ENCODE assay signal across 8 cellular contexts in the genomic region with DNA sequence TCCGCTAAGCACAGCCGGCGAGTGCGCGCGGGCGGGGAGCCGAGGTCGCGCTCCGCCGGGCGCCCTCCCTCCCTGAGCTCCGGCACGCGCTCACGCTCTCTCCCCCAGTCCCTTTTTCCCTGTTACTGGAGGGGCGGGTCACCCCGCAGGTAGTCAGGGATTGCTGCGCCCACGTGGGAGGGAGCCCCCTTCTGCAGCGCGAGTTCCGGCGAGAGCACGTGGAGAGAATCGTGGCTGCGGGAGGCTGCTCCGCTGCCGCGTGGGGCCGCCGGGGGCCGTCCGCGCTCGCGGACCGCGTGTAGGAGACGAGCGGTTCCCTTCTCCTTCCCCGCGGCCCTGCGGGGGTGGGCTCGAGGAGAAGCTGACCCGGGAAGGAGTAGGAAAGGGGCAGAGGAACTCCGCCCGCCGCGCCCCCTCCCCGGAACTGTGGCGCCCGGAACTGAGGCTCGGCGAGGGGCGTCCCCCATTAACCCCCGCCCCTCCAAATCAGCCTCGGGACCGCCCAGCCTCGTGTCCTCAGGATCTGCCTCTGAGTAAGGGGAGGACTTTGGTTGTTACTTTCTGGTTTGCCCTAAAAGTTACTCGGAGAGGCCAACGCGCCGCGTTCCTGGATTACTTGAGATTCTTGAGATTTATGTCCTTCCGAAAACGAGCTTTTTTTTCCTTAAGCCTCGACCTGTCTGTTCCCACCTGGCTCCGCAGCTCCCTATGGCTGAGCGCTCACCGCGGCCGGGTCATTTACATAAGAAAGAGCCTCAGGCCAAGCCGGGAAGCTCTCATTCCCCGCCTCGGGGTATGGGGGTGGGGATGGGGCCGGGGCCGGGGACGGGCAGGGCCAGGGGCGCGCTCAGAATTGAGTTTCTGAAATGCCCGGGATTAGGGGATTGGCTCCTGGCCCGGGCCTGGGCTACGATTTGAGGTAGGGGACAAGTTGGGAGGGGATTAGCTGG. TPM values are rescaled to one million over a fixed set of nuclear protein-coding genes. Genes with fewer than 3 reads are reported as not detected.
A peak's percentile ranks its signal among the peaks of the same experiment; 100 is the strongest.
DNase-seq lines count a peak whose midpoint lies in the region; TF ChIP-seq lines count a peak whose summit lies in the region.

No MANE protein-coding gene starts in this region.

- peaks cover 53% of the 10 kb centered on the region for H3K4me1 Mint-ChIP-seq in T-helper 2 cell treated with Interferon-gamma antibody and Interleukin-4, amounts not matched to agents 5 μg/mL and 100 μg/mL, for 36 hours (ENCODE audit: low read depth)

- H3K9me3 Mint-ChIP-seq in T-helper 2 cell treated with Interferon-gamma antibody and Interleukin-4, amounts not matched to agents 5 μg/mL and 100 μg/mL, for 36 hours: no peaks in the 10 kb centered on the region

- H3K27ac Mint-ChIP-seq in T-helper 2 cell treated with Interferon-gamma antibody and Interleukin-4, amounts not matched to agents 5 μg/mL and 100 μg/mL, for 36 hours: peak overlapping the region; percentile 94

- peak overlapping the region; percentile 96 for H3K4me3 Mint-ChIP-seq in T-helper 2 cell treated with Interferon-gamma antibody and Interleukin-4, amounts not matched to agents 5 μg/mL and 100 μg/mL, for 36 hours

- peak; percentile 30 for DNase-seq in H4 (ENCODE audit: low spot score)
- no peak for DNase-seq in LNCaP clone FGC (ENCODE audit: low read depth)
- peak; percentile 76 for DNase-seq in T-helper 2 cell treated with Interferon-gamma antibody and Interleukin-4, amounts not matched to agents 5 μg/mL and 100 μg/mL, for 36 hours (ENCODE audit: low spot score)
- DNase-seq in astrocyte of the spinal cord (ENCODE audit: low read depth, low spot score): peak; percentile 42
- peak; percentile 80 for DNase-seq in islet precursor cell
- DNase-seq in stimulated activated CD4-positive, alpha-beta T cell treated with anti-CD3 and anti-CD28 coated beads, Interleukin-2, amount 100 ng/mL, for 24 hours: peak; percentile 81 to 84
- DNase-seq in epidermal melanocyte (ENCODE audit: insufficient read length, low spot score): no peak

- in situ Hi-C loops in astrocyte of the spinal cord (cut with HindIII; ENCODE audit: low sequenced_read_pairs): no loop called here

- no peaks in the 10 kb centered on the region for H3K27me3 Mint-ChIP-seq in T-helper 2 cell treated with Interferon-gamma antibody and Interleukin-4, amounts not matched to agents 5 μg/mL and 100 μg/mL, for 36 hours (ENCODE audit: low read depth)

- peak; percentile 55 for TF ChIP-seq POLR2A in GM10847 (IDR thresholded peaks at IDR 0.05; ENCODE audit: extremely low read depth, insufficient read length)

- H3K36me3 Mint-ChIP-seq in T-helper 2 cell treated with Interferon-gamma antibody and Interleukin-4, amounts not matched to agents 5 μg/mL and 100 μg/mL, for 36 hours (ENCODE audit: low read depth): peaks cover 18% of the 10 kb centered on the region

- H3K4me3 ChIP-seq in LNCaP clone FGC (ENCODE audit: low read depth, low read length) (peak overlapping the region; percentile 72), astrocyte of the spinal cord (ENCODE audit: low read depth, low read length) (peak overlapping the region; percentile 54)

- TF ChIP-seq CTCF in LNCaP clone FGC (IDR thresholded peaks at IDR 0.05; ENCODE audit: control insufficient read depth, extremely low read depth, insufficient read depth) (no peak), astrocyte of the spinal cord (IDR thresholded peaks at IDR 0.05; ENCODE audit: low read depth, low read length) (no peak)

RNA-seq across cellular contexts. Expression of gene HK2, which starts 1.2 kb away (rescaled TPM):
- total RNA-seq in H4 (2014; rRNA removed; shearing (Covaris generic)): 4.3 and 6.0 TPM in 2 replicates

Comparison
In these comparisons a context has a peak if more than half of its experiments do, and no peak if none do; other contexts are left out.
1. DNase-seq: peak in H4 (single experiment), T-helper 2 cell treated with Interferon-gamma antibody and Interleukin-4, amounts not matched to agents 5 μg/mL and 100 μg/mL, for 36 hours (single experiment), astrocyte of the spinal cord (single experiment), islet precursor cell (single experiment) and stimulated activated CD4-positive, alpha-beta T cell treated with anti-CD3 and anti-CD28 coated beads, Interleukin-2, amount 100 ng/mL, for 24 hours (2 of 2); none in LNCaP clone FGC (single experiment) and epidermal melanocyte (single experiment).